8 cellular contexts compared by ENCODE assay signal in genomic region chr10:132421377-132422168, GRCh38. TPM values are rescaled to one million over a fixed set of nuclear protein-coding genes. Genes with fewer than 3 reads are reported as not detected.
DNase-seq lines count a peak whose midpoint lies in the region; ATAC-seq lines count a peak whose summit lies in the region.

No MANE protein-coding gene starts in this region.

- H3K4me1 Mint-ChIP-seq in stimulated activated memory B cell treated with anti-CD40 and anti-IgM and Interleukin-4, amounts not matched to agents 10 μg/mL and 1 μg/mL and 100 μg/mL, for 72 hours = peaks cover 55% of the 10 kb centered on the region

- 27 to 31% (median 28%) methylated on average over 24 to 25 of the region's 25 CpGs for WGBS in adipose tissue, 3 donors

- H3K36me3 Mint-ChIP-seq in stimulated activated memory B cell treated with anti-CD40 and anti-IgM and Interleukin-4, amounts not matched to agents 10 μg/mL and 1 μg/mL and 100 μg/mL, for 72 hours = no peaks in the 10 kb centered on the region

- H3K27me3 Mint-ChIP-seq in stimulated activated memory B cell treated with anti-CD40 and anti-IgM and Interleukin-4, amounts not matched to agents 10 μg/mL and 1 μg/mL and 100 μg/mL, for 72 hours = no peaks in the 10 kb centered on the region

- DNase-seq in COLO829 (ENCODE audit: low spot score) = peak; percentile 47
- peak; percentile 53 for DNase-seq in NCI-H2227 (lab: John Stamatoyannopoulos, UW; ENCODE audit: unreplicated experiment)
- peak; percentile 80 for DNase-seq in islet precursor cell
- no peak for DNase-seq in activated CD4-positive, CD25-positive, alpha-beta regulatory T cell (lab: John Stamatoyannopoulos, UW)

- peak overlapping the region; percentile 59 for H3K27ac ChIP-seq in adipose tissue (ENCODE audit: low read depth, low read length)

- H3K9me3 Mint-ChIP-seq in stimulated activated memory B cell treated with anti-CD40 and anti-IgM and Interleukin-4, amounts not matched to agents 10 μg/mL and 1 μg/mL and 100 μg/mL, for 72 hours = no peaks in the 10 kb centered on the region

- peak; percentile 42 for ATAC-seq in GM21447 (IDR thresholded peaks at IDR 0.05; ENCODE audit: unreplicated experiment)
- ATAC-seq in stimulated activated memory B cell treated with anti-CD40 and anti-IgM and Interleukin-4, amounts not matched to agents 10 μg/mL and 1 μg/mL and 100 μg/mL, for 72 hours = peak; percentile 68
- ATAC-seq in HG02852 (IDR thresholded peaks at IDR 0.05; ENCODE audit: unreplicated experiment) = no peak

- peak overlapping the region; percentile 96 for H3K27ac Mint-ChIP-seq in stimulated activated memory B cell treated with anti-CD40 and anti-IgM and Interleukin-4, amounts not matched to agents 10 μg/mL and 1 μg/mL and 100 μg/mL, for 72 hours

- peak overlapping the region; percentile 65 for H3K4me3 Mint-ChIP-seq in stimulated activated memory B cell treated with anti-CD40 and anti-IgM and Interleukin-4, amounts not matched to agents 10 μg/mL and 1 μg/mL and 100 μg/mL, for 72 hours

RNA-seq across cellular contexts. Expression of gene PWWP2B, which starts 24.6 kb away (rescaled TPM):
- polyA plus RNA-seq in adipose tissue = 10 to 100 TPM in 2 of 3 donors, 1 to 10 TPM in 1; 9.2 to 33.1 (median 17.2) TPM

Comparison
In these comparisons a context has a peak if more than half of its experiments do, and no peak if none do; other contexts are left out.
1. DNase-seq: peak in COLO829 (single experiment), NCI-H2227 (single experiment) and islet precursor cell (single experiment); none in activated CD4-positive, CD25-positive, alpha-beta regulatory T cell (0 of 4).